16 cellular contexts compared by ENCODE assay signal in genomic region chr21:10273196-10273595, GRCh38.
DNase-seq lines count a peak whose midpoint lies in the region; ATAC-seq, FAIRE-seq and TF ChIP-seq lines count a peak whose summit lies in the region.
"Had no signal": no experiment of that assay in that cellular context is flagged by ENCODE, and none has a peak within 500 bp of the region (broad histone marks: within the 10 kb centered on the region; RNA-seq: fewer than 3 reads in every experiment).

No MANE protein-coding gene starts in this region.

- 38% methylated on average over 2 of the region's 2 CpGs for WGBS in HepG2 (ENCODE audit: low lambda C conversion rate)
- WGBS in right lobe of liver (ENCODE audit: insufficient coverage, low coverage, low lambda C conversion rate, missing lambda C conversion rate): 37% methylated on average over 2 of the region's 2 CpGs
- 52 to 81% methylated on average over 2 of the region's 2 CpGs for WGBS in heart right ventricle, 2 donors
- WGBS in right cardiac atrium: 72% methylated on average over 2 of the region's 2 CpGs

- H4K20me1 ChIP-seq in HepG2 (ENCODE audit: insufficient read depth, low read length): no peaks in the 10 kb centered on the region

- H3K9ac ChIP-seq in HepG2 (ENCODE audit: insufficient read depth, low read depth, low read length): no peak overlapping the region

- H3K27ac ChIP-seq in HepG2 (ENCODE audit: extremely low read length, insufficient read depth, low read length): no peak overlapping the region
- H3K27ac ChIP-seq in right lobe of liver: no peak overlapping the region
- no peak overlapping the region for H3K27ac ChIP-seq in heart right ventricle
- no peak overlapping the region for H3K27ac ChIP-seq in coronary artery
- H3K27ac ChIP-seq in right cardiac atrium (ENCODE audit: low read length): no peak overlapping the region
- H3K27ac ChIP-seq: 22Rv1 had no signal

- TF ChIP-seq EP300 in HepG2 (IDR thresholded peaks at IDR 0.05; ENCODE audit: low read depth in 2 of 2, low read length in 2 of 2) (no peak), HepG2 (CRISPR knock-in tag; IDR thresholded peaks at IDR 0.05; ENCODE audit: borderline replicate concordance) (no peak)

- no peak for TF ChIP-seq POLR2A in HepG2 (IDR thresholded peaks at IDR 0.05; ENCODE audit: insufficient read depth in 1 of 2, low read depth in 2 of 2, low read length in 2 of 2)
- no peak for TF ChIP-seq POLR2A in right lobe of liver (IDR thresholded peaks at IDR 0.05)

- BruUV-seq in HepG2 (replicated peaks; lab: Mats Ljungman, UMichigan): no TSS peak

- intact Hi-C loops in HepG2 (cut with micrococcal nuclease; ENCODE audit: unreplicated experiment): no loop called here
- intact Hi-C loops in right lobe of liver (cut with DNase I): no loop called here
- intact Hi-C loops in heart right ventricle (cut with DNase I): no loop called here
- intact Hi-C loops in right cardiac atrium (cut with DNase I): no loop called here

- no peak for FAIRE-seq in HepG2 (lab: Jason Lieb, UNC)
- FAIRE-seq: G401.6, GM12892 had no signal

- H3K27me3 ChIP-seq in HepG2 (ENCODE audit: control insufficient read depth in 1 of 2, insufficient read depth in 2 of 2, low read length in 2 of 2) (no peaks in the 10 kb centered on the region), right lobe of liver (no peaks in the 10 kb centered on the region), heart right ventricle (no peaks in the 10 kb centered on the region), right cardiac atrium (ENCODE audit: control insufficient read depth, insufficient read depth) (no peaks in the 10 kb centered on the region)

- H3K4me3 ChIP-seq in HepG2 (replicated peaks in 1 of 3; ENCODE audit: insufficient read depth in 1 of 3, low read depth in 2 of 3, low read length in 3 of 3): no peak overlapping the region
- H3K4me3 ChIP-seq in right lobe of liver: no peak overlapping the region
- no peak overlapping the region for H3K4me3 ChIP-seq in fibroblast of villous mesenchyme (ENCODE audit: low read depth, low read length)
- H3K4me3 ChIP-seq in heart right ventricle: no peak overlapping the region
- H3K4me3 ChIP-seq in coronary artery: no peak overlapping the region
- H3K4me3 ChIP-seq in right cardiac atrium (ENCODE audit: low read length): no peak overlapping the region
- H3K4me3 ChIP-seq: GM23338 had no signal

- TF ChIP-seq RAD21 in HepG2 (CRISPR knock-in tag; IDR thresholded peaks at IDR 0.05): no peak

- TF ChIP-seq CTCF in HepG2 (CRISPR knock-in tag; IDR thresholded peaks at IDR 0.05) (no peak), right lobe of liver (IDR thresholded peaks at IDR 0.05) (no peak), fibroblast of villous mesenchyme (IDR thresholded peaks at IDR 0.05; ENCODE audit: insufficient read depth, low read depth, low read length) (no peak), heart right ventricle (IDR thresholded peaks at IDR 0.05) (no peak), coronary artery (IDR thresholded peaks at IDR 0.05) (no peak)

- POLR2A ChIA-PET in HepG2 (lab: Yijun Ruan, JAX): no interaction called here

- peaks cover 22% of the 10 kb centered on the region for H3K9me3 ChIP-seq in HepG2 (ENCODE audit: low read length)
- H3K9me3 ChIP-seq in right lobe of liver: no peaks in the 10 kb centered on the region
- H3K9me3 ChIP-seq in heart right ventricle: peaks cover 0 to 23% (median 0%) of the 10 kb centered on the region in 11 donors
- H3K9me3 ChIP-seq in right cardiac atrium (ENCODE audit: control insufficient read depth, low read length): no peaks in the 10 kb centered on the region

- H3K36me3 ChIP-seq in HepG2 (replicated peaks in 1 of 2; ENCODE audit: control insufficient read depth in 1 of 2, insufficient read depth in 2 of 2, low read length in 2 of 2): no peaks in the 10 kb centered on the region
- no peaks in the 10 kb centered on the region for H3K36me3 ChIP-seq in right lobe of liver
- no peaks in the 10 kb centered on the region for H3K36me3 ChIP-seq in heart right ventricle

- H3K79me2 ChIP-seq in HepG2 (ENCODE audit: insufficient read depth, low read length): no peaks in the 10 kb centered on the region

- DNase-seq in HepG2 (ENCODE audit: low spot score): no peak
- no peak for DNase-seq in right lobe of liver
- DNase-seq in cerebellar cortex (ENCODE audit: low spot score): peak; percentile 0
- DNase-seq in fibroblast of villous mesenchyme (ENCODE audit: low read depth): peak; percentile 10
- no peak for DNase-seq in heart right ventricle
- DNase-seq in SKM-1 (lab: John Stamatoyannopoulos, UW; ENCODE audit: unreplicated experiment): no peak
- DNase-seq in coronary artery (ENCODE audit: low spot score): no peak
- DNase-seq in right cardiac atrium: no peak
- DNase-seq: C1 segment of cervical spinal cord; CD4-positive, alpha-beta T cell; DMS79; H7 had no signal

- ATAC-seq in HepG2 (no peak), right lobe of liver (no peak), heart right ventricle (no peak), right cardiac atrium (no peak)
- ATAC-seq: GM23338 had no signal

- H3K4me1 ChIP-seq in HepG2 (ENCODE audit: insufficient read depth, low read length) (no peaks in the 10 kb centered on the region), right lobe of liver (no peaks in the 10 kb centered on the region), heart right ventricle (no peaks in the 10 kb centered on the region), right cardiac atrium (ENCODE audit: control insufficient read depth, insufficient read depth, low read length) (no peaks in the 10 kb centered on the region)

- no peak overlapping the region for H3K4me2 ChIP-seq in HepG2 (ENCODE audit: low read depth, low read length)
- H3K4me2 ChIP-seq: GM23338 had no signal

- CTCF ChIA-PET in HepG2 (lab: Yijun Ruan, JAX; ENCODE audit: low intra/inter-chr PET ratio, low total read pairs): no interaction called here

- in situ Hi-C loops in HepG2 (cut with HindIII; ENCODE audit: extremely low pct_ligation_motif_present, low pct_unique_long_range_greater_than_20kb): no loop called here

- H2AFZ ChIP-seq in HepG2 (ENCODE audit: low read length): no peak overlapping the region
- H2AFZ ChIP-seq: GM23338 had no signal

TF ChIP-seq in HepG2, 621 proteins besides CTCF, POLR2A, EP300 and RAD21:
- TF ChIP-seq KDM5A (IDR thresholded peaks at IDR 0.05; ENCODE audit: borderline replicate concordance, low read length) (0 out of 2 replicates have a peak, but pooled peaks have one; percentile 26), ATF4 (CRISPR knock-in tag; IDR thresholded peaks at IDR 0.05) (no peak)

Comparison
In these comparisons a context has a peak if more than half of its experiments do, and no peak if none do; other contexts are left out.
1. DNase-seq: peak in cerebellar cortex (single experiment) and fibroblast of villous mesenchyme (single experiment); none in HepG2 (single experiment), right lobe of liver (0 of 3), heart right ventricle (0 of 2), SKM-1 (single experiment), coronary artery (single experiment) and right cardiac atrium (0 of 3).